34 cellular contexts compared by ENCODE assay signal in the genomic region with DNA sequence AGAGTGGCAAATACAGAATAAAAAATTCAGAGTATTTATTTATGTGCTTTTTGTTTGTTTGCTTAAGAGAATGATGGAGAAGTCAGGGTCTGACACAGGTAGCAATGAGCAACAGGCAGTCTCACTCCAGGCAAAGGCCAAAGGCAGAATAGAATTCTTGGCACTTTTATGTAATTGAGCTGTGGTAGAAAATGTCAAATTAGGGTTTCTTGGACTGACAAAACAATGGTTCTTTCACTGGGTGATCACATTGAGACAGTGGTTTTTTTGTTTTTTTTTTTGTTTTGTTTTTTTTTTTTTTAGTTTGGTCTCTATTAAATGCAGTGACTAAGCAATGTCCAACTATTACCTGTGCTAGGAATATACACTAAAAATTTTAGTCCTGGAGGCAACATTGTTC. TPM values are rescaled to one million over a fixed set of nuclear protein-coding genes. Genes with fewer than 3 reads are reported as not detected.
"Had no signal": no experiment of that assay in that cellular context is flagged by ENCODE, and none has a peak within 500 bp of the region (broad histone marks: within the 10 kb centered on the region; RNA-seq: fewer than 3 reads in every experiment).

No MANE protein-coding gene starts in this region.

- ATAC-seq: heart right ventricle; naive thymus-derived CD8-positive, alpha-beta T cell; stimulated activated memory B cell treated with anti-CD40 and anti-IgM and Interleukin-4, amounts not matched to agents 10 μg/mL and 1 μg/mL and 100 μg/mL, for 72 hours; stimulated activated naive CD8-positive, alpha-beta T cell treated with anti-CD3 and anti-CD28 coated beads, Interleukin-15, amount 100 ng/mL, for 72 hours had no signal

- DNase-seq: heart right ventricle; islet precursor cell; left ventricle myocardium inferior; naive thymus-derived CD8-positive, alpha-beta T cell; nucleus accumbens; retina; right cardiac atrium; sigmoid colon; small intestine; spleen; stimulated activated CD4-positive, alpha-beta T cell treated with anti-CD3 and anti-CD28 coated beads, Interleukin-4, amount 100 ng/mL, for 4 hours; stimulated activated CD8-positive, alpha-beta memory T cell treated with anti-CD3 and anti-CD28 coated beads, Interleukin-4, amount 100 ng/mL, for 48 hours; stimulated activated naive CD4-positive, alpha-beta T cell treated with Interleukin-2 at 50 U/mL for 16 hours; stimulated activated naive CD8-positive, alpha-beta T cell treated with anti-CD3 and anti-CD28 coated beads, Interleukin-15, amount 100 ng/mL, for 72 hours; substantia nigra; testis; thyroid gland; transverse colon; upper lobe of left lung had no signal

- H3K27me3 Mint-ChIP-seq: memory B cell; naive thymus-derived CD8-positive, alpha-beta T cell; progenitor cell of endocrine pancreas; stimulated activated memory B cell treated with anti-CD40 and anti-IgM and Interleukin-4, amounts not matched to agents 10 μg/mL and 1 μg/mL and 100 μg/mL, for 72 hours; stimulated activated naive CD8-positive, alpha-beta T cell treated with anti-CD3 and anti-CD28 coated beads, Interleukin-15, amount 100 ng/mL, for 72 hours had no signal

- H3K4me3 Mint-ChIP-seq: memory B cell; naive thymus-derived CD8-positive, alpha-beta T cell; nephron; neural crest cell; stimulated activated memory B cell treated with anti-CD40 and anti-IgM and Interleukin-4, amounts not matched to agents 10 μg/mL and 1 μg/mL and 100 μg/mL, for 72 hours; stimulated activated naive CD8-positive, alpha-beta T cell treated with anti-CD3 and anti-CD28 coated beads, Interleukin-15, amount 100 ng/mL, for 72 hours had no signal

- H3K27ac Mint-ChIP-seq: memory B cell; naive thymus-derived CD8-positive, alpha-beta T cell; nephron; progenitor cell of endocrine pancreas; stimulated activated memory B cell treated with anti-CD40 and anti-IgM and Interleukin-4, amounts not matched to agents 10 μg/mL and 1 μg/mL and 100 μg/mL, for 72 hours; stimulated activated naive CD8-positive, alpha-beta T cell treated with anti-CD3 and anti-CD28 coated beads, Interleukin-15, amount 100 ng/mL, for 72 hours had no signal

- H3K36me3 Mint-ChIP-seq: memory B cell; stimulated activated memory B cell treated with anti-CD40 and anti-IgM and Interleukin-4, amounts not matched to agents 10 μg/mL and 1 μg/mL and 100 μg/mL, for 72 hours had no signal

- H3K4me1 Mint-ChIP-seq: memory B cell; nephron; stimulated activated memory B cell treated with anti-CD40 and anti-IgM and Interleukin-4, amounts not matched to agents 10 μg/mL and 1 μg/mL and 100 μg/mL, for 72 hours; stimulated activated naive CD8-positive, alpha-beta T cell treated with anti-CD3 and anti-CD28 coated beads, Interleukin-15, amount 100 ng/mL, for 72 hours had no signal

RNA-seq across cellular contexts. Expression of a gene that starts 27.4 kb away (rescaled TPM):
- total RNA-seq: heart right ventricle; hepatocyte; kidney epithelial cell; left ventricle myocardium inferior; lower leg skin; lung; mesenteric fat pad; mucosa of gallbladder; naive thymus-derived CD8-positive, alpha-beta T cell; neural crest cell; osteocyte; progenitor cell of endocrine pancreas; pulmonary artery endothelial cell; right cardiac atrium; sigmoid colon; spleen; thyroid gland; transverse colon; upper lobe of left lung; urinary bladder; vagina had no signal
